Comparison of ENCODE assay signal across 8 cellular contexts in genomic region chr5:56950626-56951130, GRCh38. TPM values are rescaled to one million over a fixed set of nuclear protein-coding genes. Genes with fewer than 3 reads are reported as not detected.
DNase-seq lines count a peak whose midpoint lies in the region; ATAC-seq and TF ChIP-seq lines count a peak whose summit lies in the region.

No MANE protein-coding gene starts in this region.

- DNase-seq in GM10248 (ENCODE audit: extremely low spot score) (peak; percentile 77), HFF-Myc (ENCODE audit: extremely low read depth, low read depth) (peak; percentile 22), NCI-H2227 (lab: John Stamatoyannopoulos, UW; ENCODE audit: unreplicated experiment) (peak; percentile 41), lung microvascular endothelial cell (ENCODE audit: low read depth in 2 of 2) (peak; percentile 22 to 67), cortex of kidney (lab: John Stamatoyannopoulos, UW) (no peak)
- peak; percentile 16 to 28 for DNase-seq in activated CD8-positive, alpha-beta memory T cell treated with anti-CD3 and anti-CD28 coated beads for 4 hours (ENCODE audit: low read depth in 2 of 2)
- DNase-seq in effector memory CD8-positive, alpha-beta T cell: peak; percentile 13 to 41 (median 24)
- DNase-seq in stimulated activated CD4-positive, alpha-beta T cell treated with anti-CD3 and anti-CD28 coated beads, TNF-alpha, amount 100 ng/mL, for 48 hours (ENCODE audit: low read depth in 3 of 3): peak in 2 of 3 donors; percentile 26 to 32

- H3K4me3 ChIP-seq in HFF-Myc (replicated peaks; ENCODE audit: low read depth, low read length): peak overlapping the region; percentile 79

- TF ChIP-seq CTCF in GM10248 (IDR thresholded peaks at IDR 0.05; ENCODE audit: control extremely low read depth, extremely low read depth, low read depth, missing control alignments): no peak
- no peak for TF ChIP-seq CTCF in HFF-Myc (IDR thresholded peaks at IDR 0.05; ENCODE audit: low read depth, low read length, missing control alignments)

- POLR2A ChIA-PET in GM10248 (lab: Yijun Ruan, JAX): interaction anchor here (0.5 to 1.3 kb wide), 3 partner anchors 12 to 122 kb away, joined by 3 to 4 read pairs (median 3); no protein-coding TSS in a partner anchor

- H3K4me1 Mint-ChIP-seq in effector memory CD8-positive, alpha-beta T cell (ENCODE audit: low read depth in 2 of 2): peaks cover 15 to 27% of the 10 kb centered on the region in 2 donors

- ATAC-seq in effector memory CD8-positive, alpha-beta T cell (replicated peaks): peak; percentile 40

- peak overlapping the region; percentile 94 to 97 for H3K4me3 Mint-ChIP-seq in effector memory CD8-positive, alpha-beta T cell

- H3K9me3 Mint-ChIP-seq in effector memory CD8-positive, alpha-beta T cell: no peaks in the 10 kb centered on the region

- peaks cover 35% of the 10 kb centered on the region for H3K36me3 Mint-ChIP-seq in effector memory CD8-positive, alpha-beta T cell (ENCODE audit: insufficient read depth)

- H3K27ac Mint-ChIP-seq in effector memory CD8-positive, alpha-beta T cell: peak overlapping the region; percentile 86 to 90

- CTCF ChIA-PET in GM10248 (lab: Yijun Ruan, JAX): interaction anchor here (0.9 to 2.5 kb wide), 8 partner anchors 12 to 287 kb away, joined by 3 to 11 read pairs (median 4); no protein-coding TSS in a partner anchor

- peaks cover 17 to 28% of the 10 kb centered on the region in 2 donors for H3K27me3 Mint-ChIP-seq in effector memory CD8-positive, alpha-beta T cell

RNA-seq across cellular contexts. Expression of gene MIER3, which starts 1.2 kb away (rescaled TPM):
- total RNA-seq in lung microvascular endothelial cell: 9.4 and 12.7 TPM in 2 replicates

RNA-seq across cellular contexts. Expression of gene SETD9, which starts 41.3 kb away (rescaled TPM):
- 11.6 and 14.5 TPM in 2 replicates for total RNA-seq in lung microvascular endothelial cell
